18 cellular contexts compared by ENCODE assay signal in the genomic region with DNA sequence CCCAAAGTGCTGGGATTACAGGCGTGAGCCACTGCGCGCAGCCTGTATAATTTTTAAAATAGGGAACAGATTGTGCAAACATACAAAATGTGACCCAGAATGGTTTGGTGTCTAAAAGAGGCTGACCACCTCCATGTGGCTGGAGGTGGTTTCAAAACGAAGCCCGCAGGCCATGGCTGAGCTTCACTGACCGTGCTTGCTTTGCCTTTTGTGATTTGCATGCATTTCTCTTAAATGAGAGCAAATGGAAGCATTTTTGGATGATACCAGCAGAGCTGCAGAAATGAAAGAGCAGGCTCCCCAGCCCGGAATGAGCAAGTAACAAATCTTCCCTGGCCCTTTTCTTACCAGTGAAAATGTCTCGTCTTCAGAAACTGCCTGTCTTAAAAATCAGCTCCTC.
DNase-seq lines count a peak whose midpoint lies in the region; ATAC-seq and TF ChIP-seq lines count a peak whose summit lies in the region.
"Had no signal": no experiment of that assay in that cellular context is flagged by ENCODE, and none has a peak within 500 bp of the region (broad histone marks: within the 10 kb centered on the region; RNA-seq: fewer than 3 reads in every experiment).

No MANE protein-coding gene starts in this region.

- TF ChIP-seq CTCF in CD4-positive, alpha-beta T cell (IDR thresholded peaks at IDR 0.05) = no peak
- TF ChIP-seq CTCF in GM13977 (IDR thresholded peaks at IDR 0.05; ENCODE audit: extremely low read depth, insufficient read depth, missing control alignments) = peak; percentile 9
- no peak for TF ChIP-seq CTCF in dorsolateral prefrontal cortex (IDR thresholded peaks at IDR 0.05 in 54 of 56, conservative IDR thresholded peaks at IDR 0.05 in 2 of 56; ENCODE audit: low read depth in 1 of 56, partially characterized antibody in 56 of 56)

- no peaks in the 10 kb centered on the region for H3K27me3 ChIP-seq in CD4-positive, alpha-beta T cell (ENCODE audit: control insufficient read depth, insufficient read depth, low read length)
- no peaks in the 10 kb centered on the region for H3K27me3 ChIP-seq in dorsolateral prefrontal cortex
- H3K27me3 ChIP-seq: brain microvascular endothelial cell, colonic mucosa, thyroid gland had no signal

- H3K4me1 Mint-ChIP-seq in CD4-positive, alpha-beta T cell (ENCODE audit: low read depth) = peaks cover 88% of the 10 kb centered on the region

- peak overlapping the region; percentile 96 for H3K27ac Mint-ChIP-seq in CD4-positive, alpha-beta T cell

- intact Hi-C loops in CD4-positive, alpha-beta T cell (cut with DNase I, micrococcal nuclease) = loop anchor here in 1 of 2 experiments (5.0 kb wide), 1 partner anchor 42 kb away; no protein-coding TSS in a partner anchor
- intact Hi-C loops in dorsolateral prefrontal cortex (cut with DNase I) = no loop called here

- POLR2A ChIA-PET in CD4-positive, alpha-beta T cell (lab: Charles Lee) = interaction anchor here (1.1 to 1.9 kb wide), 5 partner anchors 8 to 67 kb away, joined by 3 to 5 read pairs (median 4); no protein-coding TSS in a partner anchor

- DNase-seq in CD4-positive, alpha-beta T cell = no peak
- no peak for DNase-seq in GM13977 (ENCODE audit: low spot score)
- DNase-seq in dorsolateral prefrontal cortex = no peak
- DNase-seq in hippocampal formation (lab: John Stamatoyannopoulos, UW) = no peak
- DNase-seq: activated CD4-positive, alpha-beta T cell treated with anti-CD3 and anti-CD28 coated beads for 4 hours; activated effector memory CD4-positive, alpha-beta T cell treated with Interleukin-2 at 50 U/mL for 16 hours; brain microvascular endothelial cell; colonic mucosa; glutamatergic neuron; H9; naive thymus-derived CD8-positive, alpha-beta T cell; NCI-H2107; thyroid gland had no signal

- H3K27me3 Mint-ChIP-seq in CD4-positive, alpha-beta T cell = no peaks in the 10 kb centered on the region
- H3K27me3 Mint-ChIP-seq: memory B cell; naive thymus-derived CD8-positive, alpha-beta T cell had no signal

- H3K9me3 Mint-ChIP-seq in CD4-positive, alpha-beta T cell = no peaks in the 10 kb centered on the region
- H3K9me3 Mint-ChIP-seq: memory B cell had no signal

- CTCF ChIA-PET in CD4-positive, alpha-beta T cell (lab: Charles Lee) = interaction anchor here (1.1 kb wide), 1 partner anchor 14 kb away, joined by 3 read pairs; no protein-coding TSS in a partner anchor

- H3K9me3 ChIP-seq in CD4-positive, alpha-beta T cell (ENCODE audit: control insufficient read depth, low read length) = peaks cover 6% of the 10 kb centered on the region
- peaks cover 17% of the 10 kb centered on the region for H3K9me3 ChIP-seq in KOPT-K1 (ENCODE audit: insufficient read depth, low read length, poor library complexity, severe bottlenecking)
- H3K9me3 ChIP-seq: colonic mucosa, thyroid gland had no signal

- H3K4me3 ChIP-seq in dorsolateral prefrontal cortex = peak overlapping the region in 1 of 59 donors; percentile 4
- H3K4me3 ChIP-seq: colonic mucosa, thyroid gland had no signal

- no peaks in the 10 kb centered on the region for H3K36me3 ChIP-seq in KOPT-K1 (ENCODE audit: insufficient read depth, low read length)
- H3K36me3 ChIP-seq: brain microvascular endothelial cell, colonic mucosa, thyroid gland had no signal

- H3K4me3 Mint-ChIP-seq in CD4-positive, alpha-beta T cell = peak overlapping the region; percentile 65
- H3K4me3 Mint-ChIP-seq: H9 had no signal

- H3K36me3 Mint-ChIP-seq in CD4-positive, alpha-beta T cell (ENCODE audit: low read depth) = peaks cover under 1% of the 10 kb centered on the region

- no peak overlapping the region for H3K27ac ChIP-seq in CD4-positive, alpha-beta T cell (ENCODE audit: low read depth, low read length)
- peak overlapping the region; percentile 90 for H3K27ac ChIP-seq in KOPT-K1 (ENCODE audit: low read depth, low read length, poor library complexity, severe bottlenecking)
- peak overlapping the region in 47 of 59 donors; percentile 5 to 83 (median 48) for H3K27ac ChIP-seq in dorsolateral prefrontal cortex
- H3K27ac ChIP-seq: brain microvascular endothelial cell, colonic mucosa, thyroid gland had no signal

- ATAC-seq in CD4-positive, alpha-beta T cell (ENCODE audit: poor library complexity) = no peak
- ATAC-seq in HG03571 (IDR thresholded peaks at IDR 0.05; ENCODE audit: unreplicated experiment) (no peak), HG03175 (IDR thresholded peaks at IDR 0.05; ENCODE audit: unreplicated experiment) (no peak), HG03342 (IDR thresholded peaks at IDR 0.05; ENCODE audit: unreplicated experiment) (no peak)

- in situ Hi-C loops in GM13977 (cut with MboI; ENCODE audit: low pct_unique_long_range_greater_than_20kb, low sequenced_read_pairs, unreplicated experiment) = no loop called here
